ENCODE assay signal across 1 cellular context in the genomic region with DNA sequence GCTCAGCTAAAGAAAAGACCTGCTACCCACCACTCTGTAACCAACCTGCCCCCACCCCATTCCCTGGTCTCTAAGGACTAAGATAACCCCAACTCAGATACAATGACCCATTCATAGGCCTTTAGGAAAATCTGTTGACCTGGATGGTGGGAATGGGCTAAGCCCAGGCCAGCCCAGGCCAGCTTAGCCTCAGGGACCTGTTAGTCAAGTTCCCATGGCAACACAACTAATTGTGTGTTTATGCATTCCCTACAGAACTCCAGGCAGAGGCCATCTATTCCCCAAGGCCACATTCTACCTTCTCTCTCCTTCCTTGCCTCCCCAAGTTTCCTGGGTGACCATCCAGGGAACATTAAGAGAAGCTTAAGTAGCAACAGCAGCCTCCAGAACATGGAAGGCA.
TF ChIP-seq lines count a peak whose summit lies in the region.

No MANE protein-coding gene starts in this region.

TF ChIP-seq in SK-N-SH, 30 proteins besides CTCF, POLR2A, EP300 and RAD21:
- TF ChIP-seq FOSL2 (IDR thresholded peaks at IDR 0.05; ENCODE audit: borderline replicate concordance, low read depth) (no peak), RCOR1 (IDR thresholded peaks at IDR 0.05; ENCODE audit: low read length) (no peak)
